In the genomic region with DNA sequence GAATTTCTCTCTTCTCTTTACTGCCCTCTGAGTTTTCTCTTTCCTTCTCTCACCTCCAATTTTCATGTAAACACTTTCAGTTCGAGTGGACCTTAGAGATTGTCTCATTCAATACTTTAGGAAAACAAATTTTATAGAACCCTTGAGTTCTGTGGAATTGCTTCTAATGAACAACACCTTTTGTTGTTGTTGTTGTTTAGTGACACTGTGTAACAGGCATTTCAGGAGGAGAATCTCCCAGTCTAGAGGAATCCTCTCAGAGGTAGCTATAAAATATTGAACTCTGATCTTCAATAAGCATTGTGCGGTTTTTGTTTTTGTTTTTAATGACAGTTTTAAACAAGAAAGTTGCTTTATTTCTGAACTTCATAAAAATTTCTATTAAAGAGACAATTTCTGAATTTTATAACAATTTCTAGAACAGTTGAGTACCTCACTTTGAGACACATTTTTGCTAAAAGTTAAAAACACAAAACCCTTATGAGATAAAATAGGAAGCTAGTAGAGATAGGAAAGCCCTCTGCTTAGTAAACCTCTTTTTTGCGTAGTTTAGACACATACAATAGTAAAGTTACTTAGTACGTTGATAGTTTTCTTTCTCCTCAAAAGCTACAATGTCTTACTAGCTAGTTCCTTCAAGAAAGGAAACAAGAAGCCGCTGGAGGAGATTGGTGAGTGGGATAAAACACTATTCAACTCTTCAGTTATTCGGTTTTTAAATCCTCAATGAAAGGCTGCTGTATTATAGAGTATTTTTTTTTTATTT, we compare ENCODE assay signal across 8 cellular contexts. TPM values are rescaled to one million over a fixed set of nuclear protein-coding genes. Genes with fewer than 3 reads are reported as not detected.
DNase-seq lines count a peak whose midpoint lies in the region; ATAC-seq, FAIRE-seq and TF ChIP-seq lines count a peak whose summit lies in the region.

No MANE protein-coding gene starts in this region.

- no peak for TF ChIP-seq RAD21 in GM12878 (IDR thresholded peaks at IDR 0.05; ENCODE audit: insufficient read depth, low read depth, low read length)

- intact Hi-C loops in GM12878 (cut with micrococcal nuclease; ENCODE audit: unreplicated experiment): no loop called here

- no peak for ATAC-seq in GM12878
- no peak for ATAC-seq in GM18861 (IDR thresholded peaks at IDR 0.05; ENCODE audit: unreplicated experiment)
- no peak for ATAC-seq in GM21515 (IDR thresholded peaks at IDR 0.05; ENCODE audit: unreplicated experiment)

- RAD21 ChIA-PET in GM12878 (lab: Charles Lee; ENCODE audit: unreplicated experiment): interaction anchor here (1.1 to 4.9 kb wide), 7 partner anchors 16 to 68 kb away, joined by 3 to 35 read pairs (median 6); a partner anchor contains a TSS

- H3K4me1 ChIP-seq in GM12878 (ENCODE audit: control insufficient read depth, insufficient read depth, low read length) (peaks cover 3% of the 10 kb centered on the region), mucosa of rectum (ENCODE audit: control insufficient read depth in 2 of 2, insufficient read depth in 2 of 2, low read length in 2 of 2) (peaks cover 12 to 38% of the 10 kb centered on the region in 2 donors)

- TF ChIP-seq CTCF in HL-60 (IDR thresholded peaks at IDR 0.05; ENCODE audit: insufficient read depth, low read length) (no peak), GM12878 (IDR thresholded peaks at IDR 0.05 in 2 of 3, conservative IDR thresholded peaks at IDR 0.05 in 1 of 3; ENCODE audit: control insufficient read depth in 2 of 3, extremely low read depth in 1 of 3, insufficient read depth in 1 of 3, low read depth in 3 of 3, low read length in 3 of 3) (no peak)

- no peak for FAIRE-seq in GM12878 (lab: Jason Lieb, UNC)

- SMC1A ChIA-PET in GM12878 (lab: Charles Lee; ENCODE audit: uncharacterized antibody, unreplicated experiment): interaction anchor here (0.8 to 4.3 kb wide), 21 partner anchors 9 to 145 kb away, joined by 3 to 29 read pairs (median 5); a partner anchor contains a TSS

- H3K9me3 ChIP-seq in GM12878 (replicated peaks; ENCODE audit: control insufficient read depth, insufficient read depth, low read length): no peaks in the 10 kb centered on the region
- H3K9me3 ChIP-seq in mucosa of rectum (ENCODE audit: control insufficient read depth in 2 of 2, low read length in 2 of 2): no peaks in the 10 kb centered on the region

- H3K36me3 ChIP-seq in GM12878 (ENCODE audit: control insufficient read depth in 2 of 2, insufficient read depth in 2 of 2, low read length in 1 of 2) (peaks cover 0 to 6% of the 10 kb centered on the region in 2 experiments; a peak in 2 of 4 replicates), mucosa of rectum (ENCODE audit: control insufficient read depth in 2 of 2, insufficient read depth in 2 of 2, low read length in 2 of 2) (no peaks in the 10 kb centered on the region)

- CTCF ChIA-PET in GM12878 (lab: Yijun Ruan, JAX): interaction anchor here (0.7 to 4.6 kb wide), 10 partner anchors 8 to 46 kb away, joined by 3 to 37 read pairs (median 4); a partner anchor contains a TSS

- 58% methylated on average over 6 of the region's 6 CpGs for WGBS in GM12878 (ENCODE audit: insufficient coverage, insufficient replicate concordance, low lambda C conversion rate, missing lambda C conversion rate)

- H3K27ac ChIP-seq in HL-60 (replicated peaks) (peak overlapping the region; percentile 69), GM12878 (ENCODE audit: control insufficient read depth, insufficient read depth) (peak overlapping the region; percentile 78), mucosa of rectum (ENCODE audit: low read depth in 2 of 2, low read length in 2 of 2) (peak overlapping the region; percentile 89 to 91)

- TF ChIP-seq EP300 in GM12878 (IDR thresholded peaks at IDR 0.05; ENCODE audit: borderline replicate concordance in 1 of 2, control insufficient read depth in 1 of 2, low read depth in 2 of 2, low read length in 2 of 2): no peak

- POLR2A ChIA-PET in GM12878 (lab: Charles Lee): interaction anchor here (1.0 to 4.0 kb wide), 9 partner anchors 9 to 98 kb away, joined by 3 to 26 read pairs (median 5); a partner anchor contains a TSS

- peak overlapping the region; percentile 92 for H3K4me2 ChIP-seq in GM12878 (ENCODE audit: control insufficient read depth, insufficient read depth)

- peaks cover 32% of the 10 kb centered on the region for H3K79me2 ChIP-seq in GM12878 (ENCODE audit: control insufficient read depth, insufficient read depth, low read length)

- H3K27me3 ChIP-seq in HL-60 (ENCODE audit: insufficient read depth, poor library complexity, severe bottlenecking) (no peaks in the 10 kb centered on the region), GM12878 (replicated peaks in 1 of 2; ENCODE audit: control insufficient read depth in 2 of 2, insufficient read depth in 2 of 2, low read length in 1 of 2) (no peaks in the 10 kb centered on the region), mucosa of rectum (ENCODE audit: control insufficient read depth in 2 of 2, insufficient read depth in 2 of 2, low read length in 2 of 2) (no peaks in the 10 kb centered on the region)

- H3K4me3 ChIP-seq in HL-60 (replicated peaks; ENCODE audit: insufficient read depth, low read length): no peak overlapping the region
- peak overlapping the region; percentile 29; the same call in 1 of the 2 replicates for H3K4me3 ChIP-seq in GM12878
- peak overlapping the region; percentile 81 to 87 for H3K4me3 ChIP-seq in mucosa of rectum (ENCODE audit: low read length in 2 of 2)

- H2AFZ ChIP-seq in GM12878 (ENCODE audit: control insufficient read depth, low read depth, low read length): no peak overlapping the region

- TF ChIP-seq POLR2A in GM12878 (IDR thresholded peaks at IDR 0.05; ENCODE audit: low read depth, low read length): no peak

- TSS peak; percentile 85 for BruUV-seq in GM12878 (replicated peaks; lab: Mats Ljungman, UMichigan)

- peak; percentile 18 for DNase-seq in ACHN
- DNase-seq in HL-60 (ENCODE audit: low read depth in 1 of 2, low spot score in 1 of 2): no peak
- no peak for DNase-seq in GM12878 (ENCODE audit: low read depth, low spot score)
- no peak for DNase-seq in ureter (ENCODE audit: low spot score)
- DNase-seq in OCI-M2 (lab: John Stamatoyannopoulos, UW; ENCODE audit: unreplicated experiment): no peak

- H3K9ac ChIP-seq in GM12878 (ENCODE audit: control insufficient read depth, insufficient read depth, low read length): no peak overlapping the region
- peak overlapping the region in 1 of 2 donors; percentile 79 for H3K9ac ChIP-seq in mucosa of rectum (ENCODE audit: low read depth in 1 of 2, low read length in 2 of 2)

- in situ Hi-C loops in ACHN (cut with HindIII; ENCODE audit: low pct_ligation_motif_present, low pct_unique_long_range_greater_than_20kb, low sequenced_read_pairs): no loop called here
- in situ Hi-C loops in GM12878 (cut with MboI): no loop called here

- H4K20me1 ChIP-seq in GM12878 (ENCODE audit: control insufficient read depth, insufficient read depth): no peaks in the 10 kb centered on the region

TF ChIP-seq in GM12878, 131 proteins besides CTCF, POLR2A, EP300 and RAD21 (continues in another document):
- no peak for TF ChIP-seq MXI1 (IDR thresholded peaks at IDR 0.05; ENCODE audit: low read depth, low read length)
- TF ChIP-seq BCL11A (IDR thresholded peaks at IDR 0.05; ENCODE audit: low read depth, low read length): no peak
- TF ChIP-seq PAX8 (IDR thresholded peaks at IDR 0.05): no peak
- TF ChIP-seq EGR1 (IDR thresholded peaks at IDR 0.05; ENCODE audit: borderline replicate concordance in 1 of 2, low read depth in 2 of 2, low read length in 2 of 2): no peak
- no peak for TF ChIP-seq NR2F1 (conservative IDR thresholded peaks at IDR 0.05)

RNA-seq across cellular contexts. Expression of a gene that starts 38.8 kb away (rescaled TPM):
- 69.5 and 69.9 TPM in 2 replicates for total RNA-seq in GM12878 (2013; cell fraction: nucleolus; rRNA removed)
- total RNA-seq in GM12878 (2014; rRNA removed): 11.8 and 12.3 TPM in 2 replicates
- total RNA-seq in GM12878 (2014; rRNA removed; fragmentation: Illumina TruSeq; extraction: Trizol): 16.2 and 18.2 TPM in 2 replicates
- 17.1 and 17.2 TPM in 2 replicates for total RNA-seq in GM12878 (2021)
- 5.6 TPM for polyA plus RNA-seq in GM12878 (2011; ENCODE audit: low read depth)
- polyA plus RNA-seq in GM12878 (2011; rRNA removed): 22.8 and 36.6 TPM in 2 replicates
- 8.2 and 9.1 TPM in 2 replicates for polyA plus RNA-seq in GM12878 (2011; cell fraction: cytosol; rRNA removed)
- polyA plus RNA-seq in GM12878 (2011; cell fraction: nucleus; rRNA removed): 8.2 and 9.9 TPM in 2 replicates
- polyA plus RNA-seq in GM12878 (2012): 5.6 and 8.8 TPM in 2 replicates
- polyA plus RNA-seq in GM12878 (2014; fragmentation: Illumina TruSeq; extraction: Trizol): 16.0 and 27.9 TPM in 2 replicates
- polyA plus RNA-seq in GM12878 (2014; fragmentation: Nextera tagmentation; extraction: Ambion mirVana): 1 to 10 TPM; 4.0 to 4.7 TPM
- 9.9 and 10.0 TPM in 2 replicates for polyA plus RNA-seq in GM12878 (2014; rRNA removed)
- 10 to 100 TPM; 11.0 to 11.3 TPM for polyA plus RNA-seq in GM12878 (2016; fragmentation: Nextera tagmentation; extraction: Ambion mirVana)
- 46.6 and 51.9 TPM in 2 replicates for polyA minus RNA-seq in GM12878 (2011; rRNA and poly(A)+ RNA removed)
- 10.2 and 12.3 TPM in 2 replicates for polyA minus RNA-seq in GM12878 (2011; cell fraction: cytosol; rRNA and poly(A)+ RNA removed)
- polyA minus RNA-seq in GM12878 (2011; cell fraction: nucleus; rRNA and poly(A)+ RNA removed): 24.7 and 33.7 TPM in 2 replicates
- total RNA-seq in ureter: 79.2 TPM

RNA-seq across cellular contexts. Expression of a gene that starts 46.8 kb away (rescaled TPM):
- total RNA-seq in GM12878 (2013; cell fraction: nucleolus; rRNA removed): 38.5 and 41.8 TPM in 2 replicates
- total RNA-seq in GM12878 (2014; rRNA removed): 5.7 and 7.6 TPM in 2 replicates
- total RNA-seq in GM12878 (2014; rRNA removed; fragmentation: Illumina TruSeq; extraction: Trizol): 6.7 and 7.2 TPM in 2 replicates
- total RNA-seq in GM12878 (2021): 9.5 and 10.3 TPM in 2 replicates
- 1.8 TPM for polyA plus RNA-seq in GM12878 (2011; ENCODE audit: low read depth)
- 11.0 and 18.1 TPM in 2 replicates for polyA plus RNA-seq in GM12878 (2011; rRNA removed)
- polyA plus RNA-seq in GM12878 (2011; cell fraction: cytosol; rRNA removed): 3.2 and 3.6 TPM in 2 replicates
- polyA plus RNA-seq in GM12878 (2011; cell fraction: nucleus; rRNA removed): 8.5 and 9.1 TPM in 2 replicates
- polyA plus RNA-seq in GM12878 (2012): 3.7 and 4.8 TPM in 2 replicates
- 8.3 and 10.4 TPM in 2 replicates for polyA plus RNA-seq in GM12878 (2014; fragmentation: Illumina TruSeq; extraction: Trizol)
- polyA plus RNA-seq in GM12878 (2014; fragmentation: Nextera tagmentation; extraction: Ambion mirVana): 1 to 10 TPM; 4.9 to 5.1 TPM
- polyA plus RNA-seq in GM12878 (2014; rRNA removed): 3.3 and 5.1 TPM in 2 replicates
- polyA plus RNA-seq in GM12878 (2016; fragmentation: Nextera tagmentation; extraction: Ambion mirVana): 10 to 100 TPM; 12.9 to 16.1 TPM
- polyA minus RNA-seq in GM12878 (2011; rRNA and poly(A)+ RNA removed): 14.3 and 19.7 TPM in 2 replicates
- polyA minus RNA-seq in GM12878 (2011; cell fraction: cytosol; rRNA and poly(A)+ RNA removed): 6.0 and 6.2 TPM in 2 replicates
- polyA minus RNA-seq in GM12878 (2011; cell fraction: nucleus; rRNA and poly(A)+ RNA removed): 24.2 and 42.8 TPM in 2 replicates
- total RNA-seq in ureter: 19.3 TPM
